22 cellular contexts compared by ENCODE assay signal in the genomic region with DNA sequence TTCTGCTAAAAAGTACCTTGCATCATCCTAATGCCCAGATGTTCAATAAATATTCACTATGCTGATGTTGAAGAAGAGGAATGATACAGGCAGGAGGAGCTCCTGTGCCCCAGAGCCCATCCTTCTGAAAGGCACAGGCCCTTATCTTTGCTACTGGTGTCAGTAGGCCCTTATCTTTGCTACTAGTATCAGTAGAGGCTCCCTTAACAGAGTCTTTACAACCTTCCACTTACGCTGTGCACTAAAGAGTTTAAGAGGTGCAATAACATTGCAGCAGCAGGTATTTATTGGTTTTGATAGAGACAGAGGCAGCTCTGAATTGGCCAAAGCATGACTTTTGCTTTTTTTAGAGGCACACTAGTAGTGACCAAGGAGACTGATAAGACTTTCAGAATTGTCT.
"Had no signal": no experiment of that assay in that cellular context is flagged by ENCODE, and none has a peak within 500 bp of the region (broad histone marks: within the 10 kb centered on the region; RNA-seq: fewer than 3 reads in every experiment).

No MANE protein-coding gene starts in this region.

- DNase-seq: cortex of kidney; effector CD8-positive, alpha-beta T cell; effector memory CD8-positive, alpha-beta T cell; erythroblast; esophagus squamous epithelium; foreskin melanocyte; gastrocnemius medialis; glutamatergic neuron; head of caudate nucleus; heart right ventricle; hypothalamus; immature natural killer cell; islet precursor cell; kidney; kidney glomerular epithelial cell; left lung; left ventricle myocardium superior; lower lobe of right lung; midbrain; naive B cell had no signal

- H3K9me3 ChIP-seq: esophagus squamous epithelium, gastrocnemius medialis, heart right ventricle, left lung, lower lobe of right lung had no signal

- ATAC-seq: effector memory CD8-positive, alpha-beta T cell; esophagus mucosa; gastrocnemius medialis; left lung; lower lobe of right lung had no signal

- H3K4me1 ChIP-seq: gastrocnemius medialis, left lung, lower lobe of right lung had no signal

- H3K27me3 ChIP-seq: gastrocnemius medialis, heart right ventricle, left lung had no signal

- H3K36me3 ChIP-seq: esophagus squamous epithelium, gastrocnemius medialis, heart right ventricle, left lung, lower lobe of right lung had no signal

- H3K27ac ChIP-seq: epithelial cell of prostate, esophagus squamous epithelium, gastrocnemius medialis, heart right ventricle, left lung, lower lobe of right lung had no signal

- H3K4me3 ChIP-seq: esophagus squamous epithelium, gastrocnemius medialis, heart right ventricle, left lung, lower lobe of right lung had no signal
